Comparison of ENCODE assay signal across 22 cellular contexts in genomic region chr2:203326355-203326754, GRCh38. TPM values are rescaled to one million over a fixed set of nuclear protein-coding genes. Genes with fewer than 3 reads are reported as not detected.
DNase-seq lines count a peak whose midpoint lies in the region; ATAC-seq and TF ChIP-seq lines count a peak whose summit lies in the region.
"Had no signal": no experiment of that assay in that cellular context is flagged by ENCODE, and none has a peak within 500 bp of the region (broad histone marks: within the 10 kb centered on the region; RNA-seq: fewer than 3 reads in every experiment).

No MANE protein-coding gene starts in this region.

- intact Hi-C loops in MCF 10A (cut with micrococcal nuclease): loop anchor here (5.0 kb wide), 2 partner anchors 89 to 126 kb away; partner anchors contain the start of gene CYP20A1

- no peak overlapping the region for H3K27ac ChIP-seq in caudate nucleus (ENCODE audit: low read depth, low read length)
- H3K27ac ChIP-seq: coronary artery, foreskin keratinocyte, KMS-11 had no signal

- POLR2A ChIA-PET in MCF 10A (lab: Yijun Ruan, JAX): interaction anchor here (1.1 to 1.2 kb wide), 2 partner anchors 19 to 24 kb away, joined by 3 read pairs; no protein-coding TSS in a partner anchor

- peak overlapping the region; percentile 33 for H3K27ac Mint-ChIP-seq in activated T-cell treated with anti-CD3 and anti-CD28 coated beads, Interleukin-2, amount 50 U/mL, for 24 hours
- H3K27ac Mint-ChIP-seq in memory B cell: no peak overlapping the region
- H3K27ac Mint-ChIP-seq in MCF 10A (ENCODE audit: low read depth, unreplicated experiment): no peak overlapping the region
- H3K27ac Mint-ChIP-seq: T-helper 1 cell treated with Interleukin-12 subunit alpha and Interleukin-12 subunit beta and Interleukin-4 antibody, amounts not matched to agents 30 μg/mL and 1 μg/mL, for 36 hours had no signal

- no TSS peak for BruUV-seq in MCF 10A (replicated peaks; lab: Mats Ljungman, UMichigan)

- DNase-seq in activated T-cell treated with anti-CD3 and anti-CD28 coated beads, Interleukin-2, amount 50 U/mL, for 24 hours: no peak
- DNase-seq in activated T-cell treated with anti-CD3 and anti-CD28 coated beads, Interleukin-2, amount 50 U/mL, for 48 hours: no peak
- peak; percentile 15 for DNase-seq in GM20000 (ENCODE audit: low spot score)
- DNase-seq in memory B cell (ENCODE audit: low spot score in 2 of 2): no peak
- peak; percentile 21 for DNase-seq in renal cortical epithelial cell (ENCODE audit: low read depth)
- DNase-seq in MCF 10A (ENCODE audit: unreplicated experiment): no peak
- DNase-seq in caudate nucleus (lab: John Stamatoyannopoulos, UW): no peak
- DNase-seq: anterior cingulate cortex; DMS79; foreskin keratinocyte; GDM1; GM23248; left colon; NCI-H1417 treated with DMSO at 0.1 percent for 48 hours; NCI-H446; NCI-H774; stimulated activated naive CD8-positive, alpha-beta T cell treated with anti-CD3 and anti-CD28 coated beads, Interleukin-15, amount 100 ng/mL, for 72 hours had no signal

- TF ChIP-seq CTCF in GM20000 (IDR thresholded peaks at IDR 0.05; ENCODE audit: extremely low read depth, missing control alignments) (no peak), MCF 10A (IDR thresholded peaks at IDR 0.05; ENCODE audit: unreplicated experiment) (no peak)

- peaks cover 6% of the 10 kb centered on the region for H3K36me3 Mint-ChIP-seq in activated T-cell treated with anti-CD3 and anti-CD28 coated beads, Interleukin-2, amount 50 U/mL, for 24 hours (ENCODE audit: low read depth)
- no peaks in the 10 kb centered on the region for H3K36me3 Mint-ChIP-seq in memory B cell
- H3K36me3 Mint-ChIP-seq in MCF 10A (ENCODE audit: insufficient read depth, unreplicated experiment): no peaks in the 10 kb centered on the region
- H3K36me3 Mint-ChIP-seq: activated naive CD4-positive, alpha-beta T cell treated with anti-CD3 and anti-CD28 coated beads, Interleukin-2, amount 50 U/mL, for 24 hours had no signal

- peaks cover 34% of the 10 kb centered on the region for H3K4me1 Mint-ChIP-seq in activated T-cell treated with anti-CD3 and anti-CD28 coated beads, Interleukin-2, amount 50 U/mL, for 24 hours (ENCODE audit: low read depth)
- H3K4me1 Mint-ChIP-seq in memory B cell (peaks cover 15% of the 10 kb centered on the region), MCF 10A (ENCODE audit: insufficient read depth, unreplicated experiment) (peaks cover 18% of the 10 kb centered on the region)

- no peaks in the 10 kb centered on the region for H3K9me3 Mint-ChIP-seq in activated T-cell treated with anti-CD3 and anti-CD28 coated beads, Interleukin-2, amount 50 U/mL, for 24 hours
- H3K9me3 Mint-ChIP-seq in memory B cell: no peaks in the 10 kb centered on the region
- H3K9me3 Mint-ChIP-seq in MCF 10A (ENCODE audit: unreplicated experiment): no peaks in the 10 kb centered on the region
- H3K9me3 Mint-ChIP-seq: activated naive CD4-positive, alpha-beta T cell treated with anti-CD3 and anti-CD28 coated beads, Interleukin-2, amount 50 U/mL, for 24 hours; stimulated activated naive CD8-positive, alpha-beta T cell treated with anti-CD3 and anti-CD28 coated beads, Interleukin-15, amount 100 ng/mL, for 72 hours; T-helper 1 cell treated with Interleukin-12 subunit alpha and Interleukin-12 subunit beta and Interleukin-4 antibody, amounts not matched to agents 30 μg/mL and 1 μg/mL, for 36 hours had no signal

- peak overlapping the region; percentile 12 for H3K4me3 Mint-ChIP-seq in activated T-cell treated with anti-CD3 and anti-CD28 coated beads, Interleukin-2, amount 50 U/mL, for 24 hours
- H3K4me3 Mint-ChIP-seq in memory B cell (peak overlapping the region; percentile 11), MCF 10A (ENCODE audit: unreplicated experiment) (no peak overlapping the region)

- no peaks in the 10 kb centered on the region for H3K27me3 Mint-ChIP-seq in activated T-cell treated with anti-CD3 and anti-CD28 coated beads, Interleukin-2, amount 50 U/mL, for 24 hours
- H3K27me3 Mint-ChIP-seq in memory B cell: no peaks in the 10 kb centered on the region
- H3K27me3 Mint-ChIP-seq in MCF 10A (ENCODE audit: insufficient read depth, unreplicated experiment): no peaks in the 10 kb centered on the region
- H3K27me3 Mint-ChIP-seq: activated naive CD4-positive, alpha-beta T cell treated with anti-CD3 and anti-CD28 coated beads, Interleukin-2, amount 50 U/mL, for 24 hours; stimulated activated naive CD8-positive, alpha-beta T cell treated with anti-CD3 and anti-CD28 coated beads, Interleukin-15, amount 100 ng/mL, for 72 hours had no signal

- CTCF ChIA-PET in MCF 10A (lab: Yijun Ruan, JAX): no interaction called here

- ATAC-seq in memory B cell (ENCODE audit: low read depth) (no peak), HG03469 (IDR thresholded peaks at IDR 0.05; ENCODE audit: unreplicated experiment) (no peak)
- ATAC-seq: foreskin keratinocyte; left colon; stimulated activated naive CD8-positive, alpha-beta T cell treated with anti-CD3 and anti-CD28 coated beads, Interleukin-15, amount 100 ng/mL, for 72 hours had no signal

RNA-seq across cellular contexts. Expression of gene ABI2, which starts 1.8 kb away (rescaled TPM):
- total RNA-seq in renal cortical epithelial cell: 14.1 and 59.7 TPM in 2 replicates
- 57.3 and 65.6 TPM in 2 replicates for total RNA-seq in MCF 10A (2022)

Comparison
In these comparisons a context has a peak if more than half of its experiments do, and no peak if none do; other contexts are left out.
1. DNase-seq: peak in GM20000 (single experiment) and renal cortical epithelial cell (single experiment); none in activated T-cell treated with anti-CD3 and anti-CD28 coated beads, Interleukin-2, amount 50 U/mL, for 24 hours (single experiment), activated T-cell treated with anti-CD3 and anti-CD28 coated beads, Interleukin-2, amount 50 U/mL, for 48 hours (0 of 2), memory B cell (0 of 2), MCF 10A (single experiment) and caudate nucleus (0 of 61).